In the genomic region with DNA sequence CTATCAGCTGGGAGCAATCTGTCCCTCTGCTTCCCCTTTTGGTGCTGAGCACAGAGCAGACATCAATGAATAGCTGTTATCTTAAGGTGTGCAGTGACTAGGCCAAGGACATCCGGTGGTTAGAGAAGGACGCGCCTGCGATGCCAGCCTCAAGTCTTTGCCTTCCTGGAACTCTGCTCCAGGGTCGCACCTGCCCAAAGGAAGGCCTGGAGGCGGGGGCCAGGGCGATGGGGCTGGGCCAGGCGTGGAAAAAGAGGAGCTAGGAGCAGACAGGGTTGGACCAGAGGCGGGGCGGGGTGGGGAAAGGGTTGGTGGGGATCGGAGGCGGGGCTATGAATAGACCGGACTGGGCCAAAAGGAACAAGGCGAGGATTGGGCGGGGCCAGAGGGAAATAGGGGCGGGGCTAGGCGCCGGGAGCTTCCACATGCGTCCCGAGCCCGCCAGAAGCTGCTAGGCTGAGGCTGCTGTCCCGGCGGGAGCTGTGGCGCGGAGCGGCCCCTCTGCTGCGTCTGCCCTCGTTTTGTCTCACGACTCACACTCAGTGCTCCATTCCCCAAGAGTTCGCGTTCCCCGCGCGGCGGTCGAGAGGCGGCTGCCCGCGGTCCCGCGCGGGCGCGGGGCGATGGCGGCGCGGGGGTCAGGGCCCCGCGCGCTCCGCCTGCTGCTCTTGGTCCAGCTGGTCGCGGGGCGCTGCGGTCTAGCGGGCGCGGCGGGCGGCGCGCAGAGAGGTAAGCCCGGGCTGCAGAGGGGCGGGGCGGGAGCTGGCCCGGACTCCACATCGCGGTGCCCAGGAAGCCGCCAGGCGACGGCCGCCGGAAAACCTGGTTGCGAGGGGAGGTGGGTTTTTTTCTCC, we compare ENCODE assay signal across 8 cellular contexts. TPM values are rescaled to one million over a fixed set of nuclear protein-coding genes. Genes with fewer than 3 reads are reported as not detected.
DNase-seq lines count a peak whose midpoint lies in the region; ATAC-seq, FAIRE-seq and TF ChIP-seq lines count a peak whose summit lies in the region.

A gene (plus strand): TSS at position 424 of the 854 bp plus-strand sequence. CDS start 200 bp downstream, at position 624.

- TF ChIP-seq CTCF in colonic mucosa (IDR thresholded peaks at IDR 0.05) (no peak), HepG2 (CRISPR knock-in tag; IDR thresholded peaks at IDR 0.05) (no peak)

- DNase-seq in NCI-H345 (lab: John Stamatoyannopoulos, UW) (peak; percentile 94), colonic mucosa (peak; percentile 97), HepG2 (ENCODE audit: low spot score) (peak; percentile 75)
- peak; percentile 44 for DNase-seq in activated CD4-positive, CD25-positive, alpha-beta regulatory T cell treated with anti-CD3 and anti-CD28 coated beads, Interleukin-2, amount 50 U/mL, for 72 hours
- DNase-seq in stimulated activated CD4-positive, alpha-beta T cell treated with anti-CD3 and anti-CD28 coated beads, TNF-alpha, amount 100 ng/mL, for 24 hours (ENCODE audit: low read depth in 3 of 3): peak; percentile 18 to 94 (median 65)

- H3K27ac ChIP-seq in ACC112 (ENCODE audit: low read depth, low read length): no peak within 1 kb of the TSS
- H3K27ac ChIP-seq in colonic mucosa: peak within 1 kb of the TSS; percentile 42
- no peak within 1 kb of the TSS for H3K27ac ChIP-seq in HepG2 (ENCODE audit: extremely low read length, insufficient read depth, low read length)

- TF ChIP-seq POLR2A in HepG2 (IDR thresholded peaks at IDR 0.05; ENCODE audit: insufficient read depth in 1 of 2, low read depth in 2 of 2, low read length in 2 of 2): peak; percentile 75 to 79

- intact Hi-C loops in colonic mucosa (cut with DNase I) (no loop called here), HepG2 (cut with micrococcal nuclease; ENCODE audit: unreplicated experiment) (loop anchor here (1.0 to 10.0 kb wide), 3 partner anchors 25 to 261 kb away; a partner anchor contains a TSS)

- TF ChIP-seq EP300 in HepG2 (IDR thresholded peaks at IDR 0.05; ENCODE audit: low read depth in 2 of 2, low read length in 2 of 2): no peak
- TF ChIP-seq EP300 in HepG2 (CRISPR knock-in tag; IDR thresholded peaks at IDR 0.05; ENCODE audit: borderline replicate concordance): no peak

- H3K4me2 ChIP-seq in HepG2 (ENCODE audit: low read depth, low read length): peak within 1 kb of the TSS; percentile 91

- POLR2A ChIA-PET in HepG2 (lab: Yijun Ruan, JAX): interaction anchor here (0.7 to 2.6 kb wide), 9 partner anchors 9 to 261 kb away, joined by 3 to 40 read pairs (median 4); a partner anchor contains a TSS

- CTCF ChIA-PET in HepG2 (lab: Yijun Ruan, JAX; ENCODE audit: low intra/inter-chr PET ratio, low total read pairs): no interaction called here

- no peaks in the 10 kb centered on the region for H4K20me1 ChIP-seq in HepG2 (ENCODE audit: insufficient read depth, low read length)

- WGBS in HepG2 (ENCODE audit: low lambda C conversion rate): 2% methylated on average over 15 of the region's 75 CpGs

- H3K9ac ChIP-seq in colonic mucosa (ENCODE audit: low read depth in 2 of 2, low read length in 2 of 2) (peak within 1 kb of the TSS; percentile 64 to 71), HepG2 (ENCODE audit: insufficient read depth, low read depth, low read length) (peak within 1 kb of the TSS; percentile 53)

- TF ChIP-seq RAD21 in HepG2 (CRISPR knock-in tag; IDR thresholded peaks at IDR 0.05): no peak

- H2AFZ ChIP-seq in ACC112 (ENCODE audit: low read length, unreplicated experiment) (peak within 1 kb of the TSS; percentile 100), HepG2 (ENCODE audit: low read length) (peak within 1 kb of the TSS; percentile 69)

- ATAC-seq in GM18870 (IDR thresholded peaks at IDR 0.05; ENCODE audit: unreplicated experiment) (peak; percentile 49), HG03175 (IDR thresholded peaks at IDR 0.05; ENCODE audit: unreplicated experiment) (peak; percentile 62), HepG2 (peak; percentile 91)

- H3K79me2 ChIP-seq in ACC112 (ENCODE audit: control insufficient read depth, insufficient read depth, low read length, unreplicated experiment): no peaks in the 10 kb centered on the region
- H3K79me2 ChIP-seq in HepG2 (ENCODE audit: insufficient read depth, low read length): peaks cover 1% of the 10 kb centered on the region

- BruUV-seq in HepG2 (replicated peaks; lab: Mats Ljungman, UMichigan): no TSS peak

- no peak for FAIRE-seq in HepG2 (lab: Jason Lieb, UNC)

- peaks cover 3% of the 10 kb centered on the region for H3K4me1 ChIP-seq in ACC112 (ENCODE audit: control insufficient read depth, insufficient read depth, low read length, unreplicated experiment)
- no peaks in the 10 kb centered on the region for H3K4me1 ChIP-seq in colonic mucosa
- peaks cover 18% of the 10 kb centered on the region for H3K4me1 ChIP-seq in HepG2 (ENCODE audit: insufficient read depth, low read length)

- H3K36me3 ChIP-seq in ACC112 (ENCODE audit: insufficient read depth, low read length): no peaks in the 10 kb centered on the region
- no peaks in the 10 kb centered on the region for H3K36me3 ChIP-seq in colonic mucosa
- H3K36me3 ChIP-seq in HepG2 (replicated peaks in 1 of 2; ENCODE audit: control insufficient read depth in 1 of 2, insufficient read depth in 2 of 2, low read length in 2 of 2): no peaks in the 10 kb centered on the region

- in situ Hi-C loops in HepG2 (cut with HindIII; ENCODE audit: extremely low pct_ligation_motif_present, low pct_unique_long_range_greater_than_20kb): no loop called here

- no peaks in the 10 kb centered on the region for H3K9me3 ChIP-seq in colonic mucosa
- no peaks in the 10 kb centered on the region for H3K9me3 ChIP-seq in HepG2 (ENCODE audit: low read length)

- 0 out of 2 replicates have a peak, but pooled peaks cover 3% of the 10 kb centered on the region for H3K27me3 ChIP-seq in ACC112 (ENCODE audit: insufficient read depth, low read length)
- no peaks in the 10 kb centered on the region for H3K27me3 ChIP-seq in colonic mucosa
- no peaks in the 10 kb centered on the region for H3K27me3 ChIP-seq in HepG2 (ENCODE audit: control insufficient read depth in 1 of 2, insufficient read depth in 2 of 2, low read length in 2 of 2)

- H3K4me3 ChIP-seq in ACC112 (ENCODE audit: low read depth, low read length): peak within 1 kb of the TSS; percentile 78
- H3K4me3 ChIP-seq in colonic mucosa: peak within 1 kb of the TSS; percentile 56
- peak within 1 kb of the TSS; percentile 61 to 80 (median 73) for H3K4me3 ChIP-seq in HepG2 (replicated peaks in 1 of 3; ENCODE audit: insufficient read depth in 1 of 3, low read depth in 2 of 3, low read length in 3 of 3)

TF ChIP-seq in HepG2, 621 proteins besides CTCF, POLR2A, EP300 and RAD21 (continues in another document):
- TF ChIP-seq PLRG1 (conservative IDR thresholded peaks at IDR 0.05) (no peak), ZNF547 (CRISPR knock-in tag; IDR thresholded peaks at IDR 0.05) (no peak), SP5 (CRISPR knock-in tag; IDR thresholded peaks at IDR 0.05; ENCODE audit: borderline replicate concordance, low read depth) (no peak), ZNF446 (CRISPR knock-in tag; IDR thresholded peaks at IDR 0.05) (no peak), PHF8 (CRISPR knock-in tag; IDR thresholded peaks at IDR 0.05) (peak; percentile 47; the same call in 1 of the 2 replicates), SALL2 (CRISPR knock-in tag; IDR thresholded peaks at IDR 0.05) (no peak)
- TF ChIP-seq, protein P1, sequence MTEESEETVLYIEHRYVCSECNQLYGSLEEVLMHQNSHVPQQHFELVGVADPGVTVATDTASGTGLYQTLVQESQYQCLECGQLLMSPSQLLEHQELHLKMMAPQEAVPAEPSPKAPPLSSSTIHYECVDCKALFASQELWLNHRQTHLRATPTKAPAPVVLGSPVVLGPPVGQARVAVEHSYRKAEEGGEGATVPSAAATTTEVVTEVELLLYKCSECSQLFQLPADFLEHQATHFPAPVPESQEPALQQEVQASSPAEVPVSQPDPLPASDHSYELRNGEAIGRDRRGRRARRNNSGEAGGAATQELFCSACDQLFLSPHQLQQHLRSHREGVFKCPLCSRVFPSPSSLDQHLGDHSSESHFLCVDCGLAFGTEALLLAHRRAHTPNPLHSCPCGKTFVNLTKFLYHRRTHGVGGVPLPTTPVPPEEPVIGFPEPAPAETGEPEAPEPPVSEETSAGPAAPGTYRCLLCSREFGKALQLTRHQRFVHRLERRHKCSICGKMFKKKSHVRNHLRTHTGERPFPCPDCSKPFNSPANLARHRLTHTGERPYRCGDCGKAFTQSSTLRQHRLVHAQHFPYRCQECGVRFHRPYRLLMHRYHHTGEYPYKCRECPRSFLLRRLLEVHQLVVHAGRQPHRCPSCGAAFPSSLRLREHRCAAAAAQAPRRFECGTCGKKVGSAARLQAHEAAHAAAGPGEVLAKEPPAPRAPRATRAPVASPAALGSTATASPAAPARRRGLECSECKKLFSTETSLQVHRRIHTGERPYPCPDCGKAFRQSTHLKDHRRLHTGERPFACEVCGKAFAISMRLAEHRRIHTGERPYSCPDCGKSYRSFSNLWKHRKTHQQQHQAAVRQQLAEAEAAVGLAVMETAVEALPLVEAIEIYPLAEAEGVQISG (CRISPR knock-in tag; IDR thresholded peaks at IDR 0.05): no peak

RNA-seq across cellular contexts. Expression of the gene that starts here (rescaled TPM):
- 10 to 100 TPM in 1 of 2 donors, 1 to 10 TPM in 1; 9.7 to 10.3 TPM for total RNA-seq in colonic mucosa
- 5.1 and 10.5 TPM in 2 replicates for total RNA-seq in HepG2 (2016; rRNA removed; fragmentation: Illumina TruSeq; extraction: Trizol)
- total RNA-seq in HepG2 (2016; cell fraction: cytosol; rRNA removed; fragmentation: Illumina TruSeq; extraction: Trizol; ENCODE audit: low read depth): 2.6 and 4.4 TPM in 2 replicates
- 6.0 and 9.6 TPM in 2 replicates for total RNA-seq in HepG2 (2016; cell fraction: insoluble cytoplasmic fraction; rRNA removed; fragmentation: Illumina TruSeq; extraction: Trizol)
- total RNA-seq in HepG2 (2016; cell fraction: membrane; rRNA removed; fragmentation: Illumina TruSeq; extraction: Trizol): 3.0 and 4.1 TPM in 2 replicates
- total RNA-seq in HepG2 (2016; cell fraction: nucleus; rRNA removed; fragmentation: Illumina TruSeq; extraction: Trizol): 9.4 and 11.0 TPM in 2 replicates
- 3.7 and 4.1 TPM in 2 replicates for polyA plus RNA-seq in HepG2 (2011; rRNA removed)
- polyA plus RNA-seq in HepG2 (2011; cell fraction: cytosol; rRNA removed): 1.4 and 2.7 TPM in 2 replicates
- 0.37 and 1.0 TPM in 2 replicates for polyA plus RNA-seq in HepG2 (2011; cell fraction: nucleus; rRNA removed)
- 3.7 and 3.8 TPM in 2 replicates for polyA plus RNA-seq in HepG2 (2012)
- 0.54 and 1.3 TPM in 2 replicates for polyA plus RNA-seq in HepG2 (2016; cell fraction: cytosol; fragmentation: Illumina TruSeq; extraction: Trizol; ENCODE audit: low read depth)
- 4.2 and 7.2 TPM in 2 replicates for polyA plus RNA-seq in HepG2 (2016; cell fraction: insoluble cytoplasmic fraction; fragmentation: Illumina TruSeq; extraction: Trizol; ENCODE audit: low read depth)
- polyA plus RNA-seq in HepG2 (2016; cell fraction: membrane; fragmentation: Illumina TruSeq; extraction: Trizol; ENCODE audit: low read depth): 1.9 and 2.0 TPM in 2 replicates
- polyA plus RNA-seq in HepG2 (2016; cell fraction: nucleus; fragmentation: Illumina TruSeq; extraction: Trizol; ENCODE audit: insufficient read depth, low read depth): 14.9 and 16.7 TPM in 2 replicates
- 1.4 and 13.3 TPM in 2 replicates for polyA minus RNA-seq in HepG2 (2011; rRNA and poly(A)+ RNA removed; ENCODE audit: low replicate concordance)
- polyA minus RNA-seq in HepG2 (2011; cell fraction: cytosol; rRNA and poly(A)+ RNA removed): 1.4 and 1.5 TPM in 2 replicates
- 0.99 and 1.3 TPM in 2 replicates for polyA minus RNA-seq in HepG2 (2011; cell fraction: nucleus; rRNA and poly(A)+ RNA removed)

Comparison
In these comparisons a context has a peak if more than half of its experiments do, and no peak if none do; other contexts are left out.
1. DNase-seq: peak in every context shown above with its lines; median percentile 97 in colonic mucosa; 94 in NCI-H345; 75 in HepG2; 65 in stimulated activated CD4-positive, alpha-beta T cell treated with anti-CD3 and anti-CD28 coated beads, TNF-alpha, amount 100 ng/mL, for 24 hours; 44 in activated CD4-positive, CD25-positive, alpha-beta regulatory T cell treated with anti-CD3 and anti-CD28 coated beads, Interleukin-2, amount 50 U/mL, for 72 hours.